7 cellular contexts compared by ENCODE assay signal in genomic region chr12:99767809-99768208, GRCh38.
DNase-seq lines count a peak whose midpoint lies in the region; ATAC-seq and TF ChIP-seq lines count a peak whose summit lies in the region.

No MANE protein-coding gene starts in this region.

- H3K4me3 Mint-ChIP-seq in activated T-helper 17 cell treated with anti-CD3 and anti-CD28 coated beads, Interleukin-2, amount 50 U/mL, for 72 hours = no peak overlapping the region

- no peak for ATAC-seq in sciatic nerve
- ATAC-seq in activated T-helper 17 cell treated with anti-CD3 and anti-CD28 coated beads, Interleukin-2, amount 50 U/mL, for 72 hours (replicated peaks) = no peak

- H3K27ac ChIP-seq in dorsolateral prefrontal cortex = peak overlapping the region in 47 of 59 donors; percentile 3 to 81 (median 65)

- peak; percentile 4 for DNase-seq in GM20000 (ENCODE audit: low spot score)
- DNase-seq in NCI-H2227 treated with DMSO at 0.1 percent for 48 hours (lab: John Stamatoyannopoulos, UW) = peak; percentile 8
- DNase-seq in dorsolateral prefrontal cortex = no peak
- DNase-seq in putamen (ENCODE audit: low spot score) = peak; percentile 27
- no peak for DNase-seq in NCI-H187 treated with DMSO at 0.1 percent for 48 hours (lab: John Stamatoyannopoulos, UW)
- DNase-seq in sciatic nerve (ENCODE audit: low spot score) = no peak

- peaks cover 4% of the 10 kb centered on the region for H3K9me3 Mint-ChIP-seq in activated T-helper 17 cell treated with anti-CD3 and anti-CD28 coated beads, Interleukin-2, amount 50 U/mL, for 72 hours

- H3K27me3 ChIP-seq in dorsolateral prefrontal cortex = no peaks in the 10 kb centered on the region

- H3K27ac Mint-ChIP-seq in activated T-helper 17 cell treated with anti-CD3 and anti-CD28 coated beads, Interleukin-2, amount 50 U/mL, for 72 hours = no peak overlapping the region

- no peaks in the 10 kb centered on the region for H3K27me3 Mint-ChIP-seq in activated T-helper 17 cell treated with anti-CD3 and anti-CD28 coated beads, Interleukin-2, amount 50 U/mL, for 72 hours

- peak overlapping the region in 52 of 59 donors; percentile 2 to 56 (median 36) for H3K4me3 ChIP-seq in dorsolateral prefrontal cortex

- TF ChIP-seq CTCF in GM20000 (IDR thresholded peaks at IDR 0.05; ENCODE audit: extremely low read depth, missing control alignments) (no peak), dorsolateral prefrontal cortex (IDR thresholded peaks at IDR 0.05 in 54 of 56, conservative IDR thresholded peaks at IDR 0.05 in 2 of 56; ENCODE audit: low read depth in 1 of 56, partially characterized antibody in 56 of 56) (peak; percentile 36 to 82 (median 66))

- intact Hi-C loops in dorsolateral prefrontal cortex (cut with DNase I) = loop anchor here (5.0 to 10.0 kb wide), 2 partner anchors 723 to 726 kb away; no protein-coding TSS in a partner anchor
- intact Hi-C loops in sciatic nerve (cut with DNase I) = loop anchor here (5.0 kb wide), 1 partner anchor 726 kb away; no protein-coding TSS in a partner anchor

- no peaks in the 10 kb centered on the region for H3K4me1 Mint-ChIP-seq in activated T-helper 17 cell treated with anti-CD3 and anti-CD28 coated beads, Interleukin-2, amount 50 U/mL, for 72 hours

- H3K36me3 Mint-ChIP-seq in activated T-helper 17 cell treated with anti-CD3 and anti-CD28 coated beads, Interleukin-2, amount 50 U/mL, for 72 hours (ENCODE audit: low read depth) = no peaks in the 10 kb centered on the region

Comparison
In these comparisons a context has a peak if more than half of its experiments do, and no peak if none do; other contexts are left out.
1. DNase-seq: peak in GM20000 (single experiment), NCI-H2227 treated with DMSO at 0.1 percent for 48 hours (single experiment) and putamen (single experiment); none in dorsolateral prefrontal cortex (0 of 10), NCI-H187 treated with DMSO at 0.1 percent for 48 hours (single experiment) and sciatic nerve (single experiment).